ENCODE assay signal across 1 cellular context in genomic region chr1:28865997-28866650, GRCh38.
TF ChIP-seq lines count a peak whose summit lies in the region.

No MANE protein-coding gene starts in this region.

TF ChIP-seq in GM12878, 131 proteins besides CTCF, POLR2A, EP300 and RAD21:
- TF ChIP-seq POLR2AphosphoS5 (IDR thresholded peaks at IDR 0.05; ENCODE audit: low read length) (no peak), BMI1 (IDR thresholded peaks at IDR 0.05; ENCODE audit: borderline replicate concordance) (no peak), NR2C2 (IDR thresholded peaks at IDR 0.05; ENCODE audit: borderline replicate concordance, control insufficient read depth, insufficient read length, low read depth) (no peak), PML (IDR thresholded peaks at IDR 0.05; ENCODE audit: low read length) (no peak), CHD1 (IDR thresholded peaks at IDR 0.05; ENCODE audit: low read depth, low read length) (no peak), MEF2A (IDR thresholded peaks at IDR 0.05; ENCODE audit: insufficient read depth, low read depth, low read length) (no peak)
- TF ChIP-seq, protein P1, sequence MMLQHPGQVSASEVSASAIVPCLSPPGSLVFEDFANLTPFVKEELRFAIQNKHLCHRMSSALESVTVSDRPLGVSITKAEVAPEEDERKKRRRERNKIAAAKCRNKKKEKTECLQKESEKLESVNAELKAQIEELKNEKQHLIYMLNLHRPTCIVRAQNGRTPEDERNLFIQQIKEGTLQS (IDR thresholded peaks at IDR 0.05; ENCODE audit: borderline replicate concordance, extremely low read depth, low read depth, low read length): no peak
- TF ChIP-seq, protein P2, sequence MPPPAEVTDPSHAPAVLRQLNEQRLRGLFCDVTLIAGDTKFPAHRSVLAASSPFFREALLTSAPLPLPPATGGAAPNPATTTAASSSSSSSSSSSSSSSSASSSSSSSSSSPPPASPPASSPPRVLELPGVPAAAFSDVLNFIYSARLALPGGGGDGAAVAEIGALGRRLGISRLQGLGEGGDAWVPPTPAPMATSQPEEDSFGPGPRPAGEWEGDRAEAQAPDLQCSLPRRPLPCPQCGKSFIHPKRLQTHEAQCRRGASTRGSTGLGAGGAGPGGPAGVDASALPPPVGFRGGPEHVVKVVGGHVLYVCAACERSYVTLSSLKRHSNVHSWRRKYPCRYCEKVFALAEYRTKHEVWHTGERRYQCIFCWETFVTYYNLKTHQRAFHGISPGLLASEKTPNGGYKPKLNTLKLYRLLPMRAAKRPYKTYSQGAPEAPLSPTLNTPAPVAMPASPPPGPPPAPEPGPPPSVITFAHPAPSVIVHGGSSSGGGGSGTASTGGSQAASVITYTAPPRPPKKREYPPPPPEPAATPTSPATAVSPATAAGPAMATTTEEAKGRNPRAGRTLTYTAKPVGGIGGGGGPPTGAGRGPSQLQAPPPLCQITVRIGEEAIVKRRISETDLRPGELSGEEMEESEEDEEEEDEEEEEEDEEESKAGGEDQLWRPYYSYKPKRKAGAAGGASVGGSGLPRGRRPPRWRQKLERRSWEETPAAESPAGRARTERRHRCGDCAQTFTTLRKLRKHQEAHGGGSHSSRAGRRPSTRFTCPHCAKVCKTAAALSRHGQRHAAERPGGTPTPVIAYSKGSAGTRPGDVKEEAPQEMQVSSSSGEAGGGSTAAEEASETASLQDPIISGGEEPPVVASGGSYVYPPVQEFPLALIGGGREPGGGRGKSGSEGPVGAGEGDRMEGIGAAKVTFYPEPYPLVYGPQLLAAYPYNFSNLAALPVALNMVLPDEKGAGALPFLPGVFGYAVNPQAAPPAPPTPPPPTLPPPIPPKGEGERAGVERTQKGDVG (CRISPR knock-in tag; IDR thresholded peaks at IDR 0.05): no peak
- TF ChIP-seq, protein P3, sequence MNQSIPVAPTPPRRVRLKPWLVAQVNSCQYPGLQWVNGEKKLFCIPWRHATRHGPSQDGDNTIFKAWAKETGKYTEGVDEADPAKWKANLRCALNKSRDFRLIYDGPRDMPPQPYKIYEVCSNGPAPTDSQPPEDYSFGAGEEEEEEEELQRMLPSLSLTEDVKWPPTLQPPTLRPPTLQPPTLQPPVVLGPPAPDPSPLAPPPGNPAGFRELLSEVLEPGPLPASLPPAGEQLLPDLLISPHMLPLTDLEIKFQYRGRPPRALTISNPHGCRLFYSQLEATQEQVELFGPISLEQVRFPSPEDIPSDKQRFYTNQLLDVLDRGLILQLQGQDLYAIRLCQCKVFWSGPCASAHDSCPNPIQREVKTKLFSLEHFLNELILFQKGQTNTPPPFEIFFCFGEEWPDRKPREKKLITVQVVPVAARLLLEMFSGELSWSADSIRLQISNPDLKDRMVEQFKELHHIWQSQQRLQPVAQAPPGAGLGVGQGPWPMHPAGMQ (IDR thresholded peaks at IDR 0.05; ENCODE audit: borderline replicate concordance): no peak
- TF ChIP-seq, protein P4, sequence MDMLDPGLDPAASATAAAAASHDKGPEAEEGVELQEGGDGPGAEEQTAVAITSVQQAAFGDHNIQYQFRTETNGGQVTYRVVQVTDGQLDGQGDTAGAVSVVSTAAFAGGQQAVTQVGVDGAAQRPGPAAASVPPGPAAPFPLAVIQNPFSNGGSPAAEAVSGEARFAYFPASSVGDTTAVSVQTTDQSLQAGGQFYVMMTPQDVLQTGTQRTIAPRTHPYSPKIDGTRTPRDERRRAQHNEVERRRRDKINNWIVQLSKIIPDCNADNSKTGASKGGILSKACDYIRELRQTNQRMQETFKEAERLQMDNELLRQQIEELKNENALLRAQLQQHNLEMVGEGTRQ (IDR thresholded peaks at IDR 0.05; ENCODE audit: borderline replicate concordance, low read depth, low read length): no peak
- TF ChIP-seq, protein P5, sequence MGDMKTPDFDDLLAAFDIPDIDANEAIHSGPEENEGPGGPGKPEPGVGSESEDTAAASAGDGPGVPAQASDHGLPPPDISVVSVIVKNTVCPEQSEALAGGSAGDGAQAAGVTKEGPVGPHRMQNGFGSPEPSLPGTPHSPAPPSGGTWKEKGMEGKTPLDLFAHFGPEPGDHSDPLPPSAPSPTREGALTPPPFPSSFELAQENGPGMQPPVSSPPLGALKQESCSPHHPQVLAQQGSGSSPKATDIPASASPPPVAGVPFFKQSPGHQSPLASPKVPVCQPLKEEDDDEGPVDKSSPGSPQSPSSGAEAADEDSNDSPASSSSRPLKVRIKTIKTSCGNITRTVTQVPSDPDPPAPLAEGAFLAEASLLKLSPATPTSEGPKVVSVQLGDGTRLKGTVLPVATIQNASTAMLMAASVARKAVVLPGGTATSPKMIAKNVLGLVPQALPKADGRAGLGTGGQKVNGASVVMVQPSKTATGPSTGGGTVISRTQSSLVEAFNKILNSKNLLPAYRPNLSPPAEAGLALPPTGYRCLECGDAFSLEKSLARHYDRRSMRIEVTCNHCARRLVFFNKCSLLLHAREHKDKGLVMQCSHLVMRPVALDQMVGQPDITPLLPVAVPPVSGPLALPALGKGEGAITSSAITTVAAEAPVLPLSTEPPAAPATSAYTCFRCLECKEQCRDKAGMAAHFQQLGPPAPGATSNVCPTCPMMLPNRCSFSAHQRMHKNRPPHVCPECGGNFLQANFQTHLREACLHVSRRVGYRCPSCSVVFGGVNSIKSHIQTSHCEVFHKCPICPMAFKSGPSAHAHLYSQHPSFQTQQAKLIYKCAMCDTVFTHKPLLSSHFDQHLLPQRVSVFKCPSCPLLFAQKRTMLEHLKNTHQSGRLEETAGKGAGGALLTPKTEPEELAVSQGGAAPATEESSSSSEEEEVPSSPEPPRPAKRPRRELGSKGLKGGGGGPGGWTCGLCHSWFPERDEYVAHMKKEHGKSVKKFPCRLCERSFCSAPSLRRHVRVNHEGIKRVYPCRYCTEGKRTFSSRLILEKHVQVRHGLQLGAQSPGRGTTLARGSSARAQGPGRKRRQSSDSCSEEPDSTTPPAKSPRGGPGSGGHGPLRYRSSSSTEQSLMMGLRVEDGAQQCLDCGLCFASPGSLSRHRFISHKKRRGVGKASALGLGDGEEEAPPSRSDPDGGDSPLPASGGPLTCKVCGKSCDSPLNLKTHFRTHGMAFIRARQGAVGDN (IDR thresholded peaks at IDR 0.05): no peak
